Comparison of ENCODE assay signal across 9 cellular contexts in genomic region chr14:69614592-69614991, GRCh38. TPM values are rescaled to one million over a fixed set of nuclear protein-coding genes. Genes with fewer than 3 reads are reported as not detected.
DNase-seq lines count a peak whose midpoint lies in the region; ATAC-seq and TF ChIP-seq lines count a peak whose summit lies in the region.
"Had no signal": no experiment of that assay in that cellular context is flagged by ENCODE, and none has a peak within 500 bp of the region (broad histone marks: within the 10 kb centered on the region; RNA-seq: fewer than 3 reads in every experiment).

No MANE protein-coding gene starts in this region.

- H3K9me3 ChIP-seq in parathyroid adenoma (ENCODE audit: control insufficient read depth, low read length), result no peaks in the 10 kb centered on the region

- H3K9me3 Mint-ChIP-seq in chondrocyte (ENCODE audit: low read depth), result no peaks in the 10 kb centered on the region

- no peak overlapping the region for H3K4me2 ChIP-seq in parathyroid adenoma (ENCODE audit: low read length)

- H3K27me3 ChIP-seq in parathyroid adenoma (ENCODE audit: control insufficient read depth, insufficient read depth, low read length), result no peaks in the 10 kb centered on the region
- H3K27me3 ChIP-seq: cardiac muscle cell had no signal

- H3K27me3 Mint-ChIP-seq in chondrocyte (ENCODE audit: low read depth), result no peaks in the 10 kb centered on the region

- no peak overlapping the region for H3K4me3 ChIP-seq in parathyroid adenoma (ENCODE audit: low read depth, low read length)
- H3K4me3 ChIP-seq: cardiac muscle cell had no signal

- DNase-seq in GDM1 (lab: John Stamatoyannopoulos, UW), result peak; percentile 63
- DNase-seq in MV-4-11 (lab: John Stamatoyannopoulos, UW), result peak; percentile 95
- no peak for DNase-seq in chondrocyte (ENCODE audit: low spot score)
- no peak for DNase-seq in EL
- DNase-seq in posterior vena cava (ENCODE audit: low spot score), result no peak

- H2AFZ ChIP-seq in parathyroid adenoma, result no peak overlapping the region

- H3K9ac ChIP-seq in parathyroid adenoma, result no peak overlapping the region

- H3K27ac Mint-ChIP-seq in chondrocyte (ENCODE audit: unreplicated experiment), result peak overlapping the region; percentile 69

- H3K36me3 Mint-ChIP-seq in chondrocyte (ENCODE audit: low read depth), result no peaks in the 10 kb centered on the region

- H3K27ac ChIP-seq in parathyroid adenoma, result peak overlapping the region; percentile 75
- H3K27ac ChIP-seq: cardiac muscle cell had no signal

- intact Hi-C loops in posterior vena cava (cut with DNase I), result no loop called here

- H3K4me3 Mint-ChIP-seq in chondrocyte (ENCODE audit: unreplicated experiment), result peak overlapping the region; percentile 92

- TF ChIP-seq CTCF in chondrocyte (IDR thresholded peaks at IDR 0.05) (no peak), parathyroid adenoma (IDR thresholded peaks at IDR 0.05) (no peak)

- no peak for ATAC-seq in HG03571 (IDR thresholded peaks at IDR 0.05; ENCODE audit: unreplicated experiment)
- no peak for ATAC-seq in HG02588 (IDR thresholded peaks at IDR 0.05; ENCODE audit: unreplicated experiment)

- peaks cover 48% of the 10 kb centered on the region for H3K79me2 ChIP-seq in parathyroid adenoma

- no peaks in the 10 kb centered on the region for H3K36me3 ChIP-seq in parathyroid adenoma (ENCODE audit: control insufficient read depth, insufficient read depth, low read length)
- H3K36me3 ChIP-seq: cardiac muscle cell had no signal

- peaks cover 85% of the 10 kb centered on the region for H3K4me1 Mint-ChIP-seq in chondrocyte (ENCODE audit: low read depth)

- peaks cover 41% of the 10 kb centered on the region for H3K4me1 ChIP-seq in parathyroid adenoma

RNA-seq across cellular contexts. Expression of gene SUSD6, which starts 3.2 kb away (rescaled TPM):
- total RNA-seq in chondrocyte (49.1 to 51.6 TPM (median 49.3 TPM) in 3 replicates), posterior vena cava (10 to 100 TPM; 35.1 to 43.8 TPM)

RNA-seq across cellular contexts. Expression of gene CCDC177, which starts 39.9 kb away (rescaled TPM):
- total RNA-seq in chondrocyte (not detected in 3 replicates), posterior vena cava (not detected)
- total RNA-seq: cardiac muscle cell had no signal

Comparison
In these comparisons a context has a peak if more than half of its experiments do, and no peak if none do; other contexts are left out.
1. DNase-seq: peak in GDM1 (single experiment) and MV-4-11 (single experiment); none in chondrocyte (single experiment), EL (single experiment) and posterior vena cava (single experiment).